Comparison of ENCODE assay signal across 8 cellular contexts in the genomic region with DNA sequence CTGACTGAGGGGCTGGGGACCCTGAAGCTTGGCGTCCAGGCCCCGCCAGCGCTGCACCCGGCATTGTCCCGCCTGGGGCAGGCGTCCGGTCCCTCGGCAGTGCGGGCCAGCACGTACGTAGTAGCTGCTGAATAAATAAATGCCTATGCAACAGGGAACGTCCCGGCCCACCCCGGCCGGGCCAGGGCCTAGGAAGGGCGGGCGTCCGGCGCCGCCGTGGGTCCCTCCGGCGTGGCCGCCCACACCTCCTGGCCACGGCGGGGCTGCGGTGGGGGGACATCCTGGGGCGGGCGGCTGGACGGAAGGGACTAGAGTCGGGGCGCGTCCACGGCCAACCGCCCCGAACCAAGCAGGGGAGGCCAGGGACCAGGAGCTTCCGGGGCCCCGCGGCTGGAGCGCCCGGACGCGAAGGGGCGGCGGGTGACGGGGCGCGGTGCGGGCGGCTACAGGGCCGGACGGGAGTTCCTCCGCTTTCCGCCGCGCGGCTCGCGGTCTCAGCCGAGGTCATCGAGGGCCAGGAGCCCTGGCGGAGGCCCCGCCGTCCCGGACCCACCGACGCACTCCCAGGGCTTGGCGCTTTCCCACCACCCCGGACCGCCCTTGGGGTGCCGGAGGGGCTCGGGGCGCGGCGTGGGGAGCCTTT. TPM values are rescaled to one million over a fixed set of nuclear protein-coding genes. Genes with fewer than 3 reads are reported as not detected.
DNase-seq lines count a peak whose midpoint lies in the region; ATAC-seq and TF ChIP-seq lines count a peak whose summit lies in the region.

No MANE protein-coding gene starts in this region.

- TF ChIP-seq CTCF in H9 (conservative IDR thresholded peaks at IDR 0.05): no peak
- no peak for TF ChIP-seq CTCF in astrocyte of the cerebellum (IDR thresholded peaks at IDR 0.05; ENCODE audit: low read depth, low read length, missing control alignments)
- no peak for TF ChIP-seq CTCF in hepatocyte (IDR thresholded peaks at IDR 0.05; ENCODE audit: poor library complexity)

- no peaks in the 10 kb centered on the region for H3K36me3 Mint-ChIP-seq in CD8-positive, alpha-beta memory T cell
- H3K36me3 Mint-ChIP-seq in H9 (ENCODE audit: insufficient read depth in 1 of 3, low read depth in 3 of 3): peaks cover 0 to 3% (median 0%) of the 10 kb centered on the region in 3 experiments; a peak in 2 of 7 replicates

- no peak overlapping the region for H2AFZ ChIP-seq in H9 (ENCODE audit: low read length)
- H2AFZ ChIP-seq in hepatocyte: peak overlapping the region; percentile 82

- no peak overlapping the region for H3K56ac ChIP-seq in H9 (ENCODE audit: insufficient read length, low read depth, low read length)

- peaks cover 16% of the 10 kb centered on the region for H3K23me2 ChIP-seq in H9 (ENCODE audit: insufficient read length, low read depth, low read length, poor library complexity, severe bottlenecking)

- H3K4me1 Mint-ChIP-seq in CD8-positive, alpha-beta memory T cell: peaks cover 9 to 22% (median 12%) of the 10 kb centered on the region in 3 donors
- H3K4me1 Mint-ChIP-seq in H9: peaks cover 42 to 48% of the 10 kb centered on the region in 2 experiments

- no peaks in the 10 kb centered on the region for H3K36me3 ChIP-seq in CD8-positive, alpha-beta memory T cell (ENCODE audit: insufficient read depth, low read length)
- no peaks in the 10 kb centered on the region for H3K36me3 ChIP-seq in hepatocyte (replicated peaks; ENCODE audit: insufficient read depth, low read depth)

- H2BK5ac ChIP-seq in H9 (ENCODE audit: insufficient read length, low read length): peak overlapping the region; percentile 91

- peak overlapping the region; percentile 35 for H3K9ac ChIP-seq in H9 (ENCODE audit: extremely low read depth, insufficient read length, low read length)

- peak in 3 of 5 donors; percentile 6 to 17 (median 13) for DNase-seq in CD8-positive, alpha-beta memory T cell
- DNase-seq in H9: no peak
- peak; percentile 55 for DNase-seq in RKO (ENCODE audit: low spot score)
- DNase-seq in astrocyte of the cerebellum (ENCODE audit: low read depth): no peak
- DNase-seq in hepatocyte (ENCODE audit: low spot score): peak; percentile 78
- DNase-seq in sciatic nerve (ENCODE audit: low spot score): peak; percentile 77
- no peak for DNase-seq in NCI-H187 treated with DMSO at 0.1 percent for 48 hours (lab: John Stamatoyannopoulos, UW)
- no peak for DNase-seq in NCI-H2107 treated with DMSO at 0.1 percent for 48 hours (lab: John Stamatoyannopoulos, UW; ENCODE audit: unreplicated experiment)

- no peaks in the 10 kb centered on the region for H3K79me1 ChIP-seq in H9 (ENCODE audit: insufficient read depth, low read depth, low read length, poor library complexity, severe bottlenecking)

- POLR2A ChIA-PET in CD8-positive, alpha-beta memory T cell (lab: Charles Lee): interaction anchor here (0.6 kb wide), 2 partner anchors 202 to 406 kb away, joined by 3 read pairs; no protein-coding TSS in a partner anchor

- H4K8ac ChIP-seq in H9 (replicated peaks; ENCODE audit: insufficient read length, low read depth, low read length): no peak overlapping the region

- H3K27me3 Mint-ChIP-seq in CD8-positive, alpha-beta memory T cell: peaks cover 12 to 51% of the 10 kb centered on the region in 2 donors
- H3K27me3 Mint-ChIP-seq in H9 (ENCODE audit: low read depth): no peaks in the 10 kb centered on the region

- no peaks in the 10 kb centered on the region for H3K9me3 ChIP-seq in CD8-positive, alpha-beta memory T cell (ENCODE audit: low read length)
- H3K9me3 ChIP-seq in H9 (ENCODE audit: control insufficient read depth, low read depth, low read length) (no peaks in the 10 kb centered on the region), hepatocyte (ENCODE audit: low read depth) (no peaks in the 10 kb centered on the region)

- H3K4me3 Mint-ChIP-seq in CD8-positive, alpha-beta memory T cell: peak overlapping the region; percentile 61 to 90 (median 78)
- peak overlapping the region; percentile 79 to 90 for H3K4me3 Mint-ChIP-seq in H9

- no peaks in the 10 kb centered on the region for H4K20me1 ChIP-seq in H9 (ENCODE audit: control insufficient read depth, insufficient read depth, insufficient read length)
- peaks cover 11% of the 10 kb centered on the region for H4K20me1 ChIP-seq in hepatocyte (ENCODE audit: insufficient read depth, poor library complexity, severe bottlenecking)

- peak overlapping the region; percentile 71 for H2BK120ac ChIP-seq in H9 (ENCODE audit: low read depth, low read length, poor library complexity, severe bottlenecking)

- no peaks in the 10 kb centered on the region for H3K9me3 Mint-ChIP-seq in CD8-positive, alpha-beta memory T cell
- no peaks in the 10 kb centered on the region for H3K9me3 Mint-ChIP-seq in H9

- H3K4me2 ChIP-seq in H9 (ENCODE audit: insufficient read depth, insufficient read length, low read length): peak overlapping the region; percentile 71
- peak overlapping the region; percentile 88 for H3K4me2 ChIP-seq in hepatocyte

- H3K9me2 ChIP-seq in hepatocyte (replicated peaks; ENCODE audit: insufficient read depth): no peaks in the 10 kb centered on the region

- peak overlapping the region; percentile 87 for H3K18ac ChIP-seq in H9 (ENCODE audit: insufficient read length, low read depth, low read length)

- intact Hi-C loops in sciatic nerve (cut with DNase I): no loop called here

- in situ Hi-C loops in astrocyte of the cerebellum (cut with HindIII; ENCODE audit: low sequenced_read_pairs): no loop called here

- H3K27ac Mint-ChIP-seq in CD8-positive, alpha-beta memory T cell: peak overlapping the region in 3 of 8 donors; percentile 44 to 84 (median 47)
- peak overlapping the region; percentile 81 to 99 (median 91); a peak in 6 of 7 replicates for H3K27ac Mint-ChIP-seq in H9

- H2BK12ac ChIP-seq in H9 (ENCODE audit: insufficient read length, low read depth, low read length): peak overlapping the region; percentile 26

- ATAC-seq in sciatic nerve: peak; percentile 71

- H2BK20ac ChIP-seq in H9 (ENCODE audit: low read depth, low read length, poor library complexity, severe bottlenecking): no peak overlapping the region

- peak overlapping the region; percentile 78 for H4K91ac ChIP-seq in H9 (ENCODE audit: insufficient read length, low read depth, low read length)

- peak overlapping the region; percentile 31 for H3K27ac ChIP-seq in CD8-positive, alpha-beta memory T cell (ENCODE audit: low read depth, low read length)
- peak overlapping the region; percentile 83 for H3K27ac ChIP-seq in H9 (ENCODE audit: insufficient read length, low read depth, low read length)
- H3K27ac ChIP-seq in hepatocyte: peak overlapping the region; percentile 96

- no CpG with 5 or more reads among the region's 75 CpGs for WGBS in H9 (ENCODE audit: extremely low coverage, insufficient read length, low lambda C conversion rate)
- WGBS in hepatocyte (ENCODE audit: low lambda C conversion rate, missing lambda C conversion rate): 4% methylated on average over 36 of the region's 75 CpGs

- peak overlapping the region; percentile 67 for H3K14ac ChIP-seq in H9 (ENCODE audit: insufficient read depth, low read length)

- H3K79me2 ChIP-seq in H9 (ENCODE audit: insufficient read depth, low read length) (peaks cover 25% of the 10 kb centered on the region; the same call in 1 of the 2 replicates), hepatocyte (peaks cover 27% of the 10 kb centered on the region)

- H3K23ac ChIP-seq in H9 (ENCODE audit: insufficient read length, low read depth, low read length): no peak overlapping the region

- H3K27me3 ChIP-seq in CD8-positive, alpha-beta memory T cell (ENCODE audit: insufficient read depth, low read length, poor library complexity, severe bottlenecking): no peaks in the 10 kb centered on the region
- H3K27me3 ChIP-seq in H9 (ENCODE audit: insufficient read depth, low read length): no peaks in the 10 kb centered on the region
- H3K27me3 ChIP-seq in hepatocyte: no peaks in the 10 kb centered on the region

- H4K5ac ChIP-seq in H9 (ENCODE audit: insufficient read length, low read depth, low read length): no peak overlapping the region

- no peak overlapping the region for H2AK5ac ChIP-seq in H9 (ENCODE audit: insufficient read length, low read length)

- no peak overlapping the region for H2BK15ac ChIP-seq in H9 (ENCODE audit: low read depth, low read length)

- peaks cover 5% of the 10 kb centered on the region for H3K4me1 ChIP-seq in CD8-positive, alpha-beta memory T cell (ENCODE audit: insufficient read depth, low read length)
- H3K4me1 ChIP-seq in H9 (ENCODE audit: insufficient read depth, low read length) (peaks cover 6% of the 10 kb centered on the region; the same call in 1 of the 2 replicates), hepatocyte (ENCODE audit: insufficient read depth) (peaks cover 11% of the 10 kb centered on the region)

- H3K4me3 ChIP-seq in CD8-positive, alpha-beta memory T cell (ENCODE audit: low read length): peak overlapping the region; percentile 66
- H3K4me3 ChIP-seq in astrocyte of the cerebellum (ENCODE audit: low read depth, low read length) (peak overlapping the region; percentile 87), hepatocyte (peak overlapping the region; percentile 54)

- peak overlapping the region; percentile 16; the same call in 1 of the 2 replicates for H3K4ac ChIP-seq in H9 (ENCODE audit: low read depth, low read length)

- no peak overlapping the region for H3T11ph ChIP-seq in H9 (ENCODE audit: low read length)

- CTCF ChIA-PET in CD8-positive, alpha-beta memory T cell (lab: Charles Lee): no interaction called here

RNA-seq across cellular contexts. Expression of gene WWC2, which starts 0.9 kb away (rescaled TPM):
- under 1 TPM; 0.80 to 0.85 TPM for total RNA-seq in CD8-positive, alpha-beta memory T cell
- polyA plus RNA-seq in CD8-positive, alpha-beta memory T cell: 1.7 TPM
- 99.3 and 106 TPM in 2 replicates for total RNA-seq in H9 (2021)
- total RNA-seq in hepatocyte: 24.7 and 28.6 TPM in 2 replicates
- 16.1 and 19.3 TPM in 2 replicates for polyA plus RNA-seq in hepatocyte
- total RNA-seq in sciatic nerve: 67.3 TPM

Comparison
In these comparisons a context has a peak if more than half of its experiments do, and no peak if none do; other contexts are left out.
1. DNase-seq: peak in CD8-positive, alpha-beta memory T cell (3 of 5), RKO (single experiment), hepatocyte (single experiment) and sciatic nerve (single experiment); none in H9 (single experiment), astrocyte of the cerebellum (single experiment), NCI-H187 treated with DMSO at 0.1 percent for 48 hours (single experiment) and NCI-H2107 treated with DMSO at 0.1 percent for 48 hours (single experiment).
2. H3K27ac ChIP-seq: peak in every context shown above with its lines; median percentile 96 in hepatocyte; 83 in H9; 31 in CD8-positive, alpha-beta memory T cell.
3. RNA of gene WWC2, which starts 0.9 kb away (total RNA-seq): 99.3 to 106 TPM in H9, 67.3 TPM in sciatic nerve (single experiment) and 24.7 to 28.6 TPM in hepatocyte; 0.80 to 0.85 TPM in CD8-positive, alpha-beta memory T cell; every median in the first group is over 10 times any median in the second.
4. Peak in every context shown above with its lines, with median percentiles within 50 percentile points of each other: H3K4me3 ChIP-seq.